Comparison of ENCODE assay signal across 13 cellular contexts in genomic region chr5:113397986-113398385, GRCh38. TPM values are rescaled to one million over a fixed set of nuclear protein-coding genes. Genes with fewer than 3 reads are reported as not detected.
"Had no signal": no experiment of that assay in that cellular context is flagged by ENCODE, and none has a peak within 500 bp of the region (broad histone marks: within the 10 kb centered on the region; RNA-seq: fewer than 3 reads in every experiment).

No MANE protein-coding gene starts in this region.

RNA-seq across cellular contexts. Expression of gene TSSK1B, which starts 36.8 kb away (rescaled TPM):
- total RNA-seq: naive thymus-derived CD4-positive, alpha-beta T cell; naive thymus-derived CD8-positive, alpha-beta T cell; natural killer cell; natural killer cell treated with Interleukin-12 subunit alpha and Interleukin-12 subunit beta and Interleukin-15 and Interleukin-18, amount 100 ng/mL, for 72 hours; omental fat pad; posterior vena cava; psoas muscle; pulmonary artery endothelial cell; right atrium auricular region; right lobe of liver; sigmoid colon; skeletal muscle tissue; spleen had no signal
